Comparison of ENCODE assay signal across 22 cellular contexts in the genomic region with DNA sequence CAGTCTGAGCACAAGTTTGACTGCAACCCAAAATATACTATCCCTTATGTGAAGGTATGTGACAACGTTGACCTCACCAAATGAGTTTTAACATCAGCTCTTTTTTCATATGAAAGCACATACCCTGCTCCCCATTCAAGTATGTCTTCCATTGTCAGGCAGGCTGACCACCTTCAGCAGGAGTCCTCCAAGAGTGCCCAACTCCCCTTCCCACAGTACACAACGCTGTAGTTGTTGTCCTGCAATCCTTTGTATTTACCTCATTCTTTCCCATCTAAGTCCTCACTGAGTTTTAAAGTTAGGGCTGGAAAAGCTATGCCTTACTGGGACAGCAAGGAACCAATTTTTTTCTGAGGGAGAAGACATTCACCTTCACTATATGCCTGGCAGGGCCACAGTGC. TPM values are rescaled to one million over a fixed set of nuclear protein-coding genes. Genes with fewer than 3 reads are reported as not detected.
A peak's percentile ranks its signal among the peaks of the same experiment; 100 is the strongest.
DNase-seq lines count a peak whose midpoint lies in the region; ATAC-seq lines count a peak whose summit lies in the region.
"Had no signal": no experiment of that assay in that cellular context is flagged by ENCODE, and none has a peak within 500 bp of the region (broad histone marks: within the 10 kb centered on the region; RNA-seq: fewer than 3 reads in every experiment).

No MANE protein-coding gene starts in this region.

- H3K36me3 ChIP-seq in HUES64 (ENCODE audit: insufficient read depth, low read length), result peaks cover 85% of the 10 kb centered on the region
- H3K36me3 ChIP-seq in naive thymus-derived CD4-positive, alpha-beta T cell (ENCODE audit: control insufficient read depth in 2 of 3, insufficient read depth in 3 of 3, low read length in 3 of 3), result peaks cover 7 to 80% (median 63%) of the 10 kb centered on the region in 3 experiments

- ATAC-seq in activated T-cell treated with anti-CD3 and anti-CD28 coated beads, Interleukin-2, amount 50 U/mL, for 4 hours, result no peak
- no peak for ATAC-seq in activated naive CD8-positive, alpha-beta T cell treated with anti-CD3 and anti-CD28 coated beads, Interleukin-2, amount 50 U/mL, for 24 hours
- ATAC-seq in naive thymus-derived CD4-positive, alpha-beta T cell, result no peak
- ATAC-seq: activated T-helper 17 cell treated with anti-CD3 and anti-CD28 coated beads, Interleukin-2, amount 50 U/mL, for 72 hours; stimulated activated memory B cell treated with anti-CD40 and anti-IgM and Interleukin-4, amounts not matched to agents 10 μg/mL and 1 μg/mL and 100 μg/mL, for 72 hours had no signal

- no peaks in the 10 kb centered on the region for H3K9me3 Mint-ChIP-seq in activated T-cell treated with anti-CD3 and anti-CD28 coated beads, Interleukin-2, amount 50 U/mL, for 24 hours
- no peaks in the 10 kb centered on the region for H3K9me3 Mint-ChIP-seq in activated T-cell treated with anti-CD3 and anti-CD28 coated beads, Interleukin-2, amount 50 U/mL, for 4 hours
- no peaks in the 10 kb centered on the region for H3K9me3 Mint-ChIP-seq in activated naive CD8-positive, alpha-beta T cell treated with anti-CD3 and anti-CD28 coated beads, Interleukin-2, amount 50 U/mL, for 24 hours
- H3K9me3 Mint-ChIP-seq in naive thymus-derived CD4-positive, alpha-beta T cell, result no peaks in the 10 kb centered on the region
- H3K9me3 Mint-ChIP-seq: activated T-helper 17 cell treated with anti-CD3 and anti-CD28 coated beads, Interleukin-2, amount 50 U/mL, for 72 hours; stimulated activated memory B cell treated with anti-CD40 and anti-IgM and Interleukin-4, amounts not matched to agents 10 μg/mL and 1 μg/mL and 100 μg/mL, for 72 hours had no signal

- no peaks in the 10 kb centered on the region for H3K9me3 ChIP-seq in HUES64 (ENCODE audit: insufficient read depth, low read depth, low read length)
- H3K9me3 ChIP-seq in naive thymus-derived CD4-positive, alpha-beta T cell (ENCODE audit: control insufficient read depth in 2 of 3, low read length in 3 of 3), result no peaks in the 10 kb centered on the region
- H3K9me3 ChIP-seq: MG63, neutrophil, tibial nerve had no signal

- CTCF ChIA-PET in naive thymus-derived CD4-positive, alpha-beta T cell (lab: Charles Lee), result no interaction called here

- H3K27ac ChIP-seq in HUES64 (ENCODE audit: low read depth, low read length), result peak overlapping the region; percentile 38; the same call in 1 of the 2 replicates
- no peak overlapping the region for H3K27ac ChIP-seq in naive thymus-derived CD4-positive, alpha-beta T cell (ENCODE audit: low read depth, low read length)
- H3K27ac ChIP-seq: C4-2B, neutrophil, tibial nerve, WERI-Rb-1 had no signal

- H3K27me3 Mint-ChIP-seq in activated T-cell treated with anti-CD3 and anti-CD28 coated beads, Interleukin-2, amount 50 U/mL, for 24 hours, result no peaks in the 10 kb centered on the region
- no peaks in the 10 kb centered on the region for H3K27me3 Mint-ChIP-seq in activated T-cell treated with anti-CD3 and anti-CD28 coated beads, Interleukin-2, amount 50 U/mL, for 4 hours (ENCODE audit: low read depth)
- H3K27me3 Mint-ChIP-seq in activated naive CD8-positive, alpha-beta T cell treated with anti-CD3 and anti-CD28 coated beads, Interleukin-2, amount 50 U/mL, for 24 hours, result no peaks in the 10 kb centered on the region
- H3K27me3 Mint-ChIP-seq in naive thymus-derived CD4-positive, alpha-beta T cell, result no peaks in the 10 kb centered on the region
- H3K27me3 Mint-ChIP-seq: activated T-helper 17 cell treated with anti-CD3 and anti-CD28 coated beads, Interleukin-2, amount 50 U/mL, for 72 hours; stimulated activated memory B cell treated with anti-CD40 and anti-IgM and Interleukin-4, amounts not matched to agents 10 μg/mL and 1 μg/mL and 100 μg/mL, for 72 hours had no signal

- H3K9ac ChIP-seq in HUES64 (ENCODE audit: low read depth, low read length), result no peak overlapping the region

- POLR2A ChIA-PET in naive thymus-derived CD4-positive, alpha-beta T cell (lab: Charles Lee), result interaction anchor here (0.6 kb wide), 1 partner anchor 10 kb away, joined by 3 read pairs; no protein-coding TSS in a partner anchor

- 82% methylated on average over 2 of the region's 2 CpGs for WGBS in HUES64

- no peaks in the 10 kb centered on the region for H3K27me3 ChIP-seq in HUES64 (ENCODE audit: insufficient read depth, low read length)
- H3K27me3 ChIP-seq in naive thymus-derived CD4-positive, alpha-beta T cell (ENCODE audit: control insufficient read depth in 2 of 2, insufficient read depth in 2 of 2, low read length in 2 of 2), result no peaks in the 10 kb centered on the region
- H3K27me3 ChIP-seq: MG63, neutrophil, tibial nerve had no signal

- peaks cover 92% of the 10 kb centered on the region for H3K36me3 Mint-ChIP-seq in activated T-cell treated with anti-CD3 and anti-CD28 coated beads, Interleukin-2, amount 50 U/mL, for 24 hours (ENCODE audit: low read depth)
- H3K36me3 Mint-ChIP-seq in activated T-cell treated with anti-CD3 and anti-CD28 coated beads, Interleukin-2, amount 50 U/mL, for 4 hours (ENCODE audit: insufficient read depth), result peaks cover 55% of the 10 kb centered on the region
- H3K36me3 Mint-ChIP-seq in activated naive CD8-positive, alpha-beta T cell treated with anti-CD3 and anti-CD28 coated beads, Interleukin-2, amount 50 U/mL, for 24 hours (ENCODE audit: low read depth), result peaks cover 88% of the 10 kb centered on the region
- peaks cover 0 to 46% (median 29%) of the 10 kb centered on the region in 5 donors for H3K36me3 Mint-ChIP-seq in naive thymus-derived CD4-positive, alpha-beta T cell

- no peaks in the 10 kb centered on the region for H3K4me1 ChIP-seq in HUES64 (ENCODE audit: insufficient read depth, low read length)
- H3K4me1 ChIP-seq in naive thymus-derived CD4-positive, alpha-beta T cell (ENCODE audit: control insufficient read depth in 2 of 2, insufficient read depth in 2 of 2, low read length in 2 of 2), result peaks cover 20 to 30% of the 10 kb centered on the region in 2 donors

- H3K4me3 Mint-ChIP-seq in activated T-cell treated with anti-CD3 and anti-CD28 coated beads, Interleukin-2, amount 50 U/mL, for 24 hours, result peak overlapping the region; percentile 4
- H3K4me3 Mint-ChIP-seq in activated T-cell treated with anti-CD3 and anti-CD28 coated beads, Interleukin-2, amount 50 U/mL, for 4 hours, result no peak overlapping the region
- H3K4me3 Mint-ChIP-seq in activated naive CD8-positive, alpha-beta T cell treated with anti-CD3 and anti-CD28 coated beads, Interleukin-2, amount 50 U/mL, for 24 hours, result no peak overlapping the region
- no peak overlapping the region for H3K4me3 Mint-ChIP-seq in naive thymus-derived CD4-positive, alpha-beta T cell
- H3K4me3 Mint-ChIP-seq: activated T-helper 17 cell treated with anti-CD3 and anti-CD28 coated beads, Interleukin-2, amount 50 U/mL, for 72 hours; stimulated activated memory B cell treated with anti-CD40 and anti-IgM and Interleukin-4, amounts not matched to agents 10 μg/mL and 1 μg/mL and 100 μg/mL, for 72 hours had no signal

- no peak for DNase-seq in activated T-cell treated with anti-CD3 and anti-CD28 coated beads, Interleukin-2, amount 50 U/mL, for 24 hours
- DNase-seq in activated T-cell treated with anti-CD3 and anti-CD28 coated beads, Interleukin-2, amount 50 U/mL, for 4 hours, result no peak
- DNase-seq in activated naive CD8-positive, alpha-beta T cell treated with anti-CD3 and anti-CD28 coated beads, Interleukin-2, amount 50 U/mL, for 24 hours, result no peak
- DNase-seq in naive thymus-derived CD4-positive, alpha-beta T cell, result no peak
- no peak for DNase-seq in CD1c-positive myeloid dendritic cell (ENCODE audit: extremely low spot score)
- DNase-seq in activated gamma-delta T cell treated with Interleukin-2 at 50 U/mL for 16 hours, result no peak
- no peak for DNase-seq in DMS79 (lab: John Stamatoyannopoulos, UW)
- DNase-seq: activated CD8-positive, alpha-beta memory T cell treated with anti-CD3 and anti-CD28 coated beads for 24 hours; aorta; DMS153; GOT3; MG63; NCI-H1694 treated with DMSO at 0.1 percent for 48 hours; NK-92 treated with Interleukin-12 subunit alpha and Interleukin-12 subunit beta, amount 100 ng/mL, for 24 hours; T-helper 1 cell; WERI-Rb-1 had no signal

- intact Hi-C loops in naive thymus-derived CD4-positive, alpha-beta T cell (cut with micrococcal nuclease), result no loop called here

- peak overlapping the region; percentile 94 for H3K27ac Mint-ChIP-seq in activated T-cell treated with anti-CD3 and anti-CD28 coated beads, Interleukin-2, amount 50 U/mL, for 24 hours
- H3K27ac Mint-ChIP-seq in activated naive CD8-positive, alpha-beta T cell treated with anti-CD3 and anti-CD28 coated beads, Interleukin-2, amount 50 U/mL, for 24 hours, result peak overlapping the region; percentile 27
- H3K27ac Mint-ChIP-seq in naive thymus-derived CD4-positive, alpha-beta T cell, result peak overlapping the region in 6 of 9 donors; percentile 11 to 83 (median 66)
- H3K27ac Mint-ChIP-seq: activated T-helper 17 cell treated with anti-CD3 and anti-CD28 coated beads, Interleukin-2, amount 50 U/mL, for 72 hours; stimulated activated memory B cell treated with anti-CD40 and anti-IgM and Interleukin-4, amounts not matched to agents 10 μg/mL and 1 μg/mL and 100 μg/mL, for 72 hours had no signal

- H3K4me1 Mint-ChIP-seq in activated T-cell treated with anti-CD3 and anti-CD28 coated beads, Interleukin-2, amount 50 U/mL, for 24 hours (ENCODE audit: low read depth), result peaks cover 53% of the 10 kb centered on the region
- H3K4me1 Mint-ChIP-seq in activated T-cell treated with anti-CD3 and anti-CD28 coated beads, Interleukin-2, amount 50 U/mL, for 4 hours (ENCODE audit: low read depth), result peaks cover 50% of the 10 kb centered on the region
- peaks cover 43% of the 10 kb centered on the region for H3K4me1 Mint-ChIP-seq in activated naive CD8-positive, alpha-beta T cell treated with anti-CD3 and anti-CD28 coated beads, Interleukin-2, amount 50 U/mL, for 24 hours
- H3K4me1 Mint-ChIP-seq in naive thymus-derived CD4-positive, alpha-beta T cell, result peaks cover 18 to 60% (median 48%) of the 10 kb centered on the region in 7 donors

- H3K4me3 ChIP-seq in HUES64 (ENCODE audit: low read length), result no peak overlapping the region
- H3K4me3 ChIP-seq in naive thymus-derived CD4-positive, alpha-beta T cell (ENCODE audit: low read length), result no peak overlapping the region
- H3K4me3 ChIP-seq: MG63, tibial nerve had no signal

RNA-seq across cellular contexts. Expression of gene SFPQ, which starts 14.7 kb away (rescaled TPM):
- total RNA-seq in activated T-cell treated with anti-CD3 and anti-CD28 coated beads, Interleukin-2, amount 50 U/mL, for 4 hours, result 100 to 1,000 TPM; 462 to 466 (median 464) TPM
- 262 TPM for polyA plus RNA-seq in HUES64 (2013, experiment 1 of 2)
- polyA plus RNA-seq in HUES64 (2013, experiment 2 of 2), result 260 TPM
- total RNA-seq in naive thymus-derived CD4-positive, alpha-beta T cell, result 100 to 1,000 TPM; 316 to 610 (median 356) TPM
- 100 to 1,000 TPM in 1 of 2 donors, 10 to 100 TPM in 1; 91.0 to 178 TPM for polyA plus RNA-seq in naive thymus-derived CD4-positive, alpha-beta T cell

Comparison
In these comparisons a context has a peak if more than half of its experiments do, and no peak if none do; other contexts are left out.
1. H3K27ac Mint-ChIP-seq: peak in every context shown above with its lines; median percentile 94 in activated T-cell treated with anti-CD3 and anti-CD28 coated beads, Interleukin-2, amount 50 U/mL, for 24 hours; 66 in naive thymus-derived CD4-positive, alpha-beta T cell; 27 in activated naive CD8-positive, alpha-beta T cell treated with anti-CD3 and anti-CD28 coated beads, Interleukin-2, amount 50 U/mL, for 24 hours.